In the genomic region with DNA sequence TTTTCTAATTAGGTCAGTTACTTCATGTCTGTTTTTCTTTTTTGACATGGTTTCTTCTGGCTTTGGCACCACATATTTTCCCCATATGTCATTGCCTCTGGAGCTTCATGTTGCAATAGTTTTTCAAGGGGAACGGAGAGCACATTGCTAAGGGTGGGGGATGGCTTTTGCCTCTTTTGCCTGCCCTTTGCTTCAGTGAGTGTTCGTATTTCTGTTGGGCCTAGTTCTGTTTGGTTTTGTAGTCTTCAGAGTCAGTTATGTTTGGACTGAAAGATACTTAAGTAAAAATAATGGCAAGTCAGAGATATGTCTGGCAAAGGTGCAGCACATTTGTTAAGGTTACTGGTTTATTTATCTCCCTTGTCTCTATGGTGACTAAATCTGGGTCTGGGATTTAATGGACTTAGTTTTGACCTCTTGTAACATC, we compare ENCODE assay signal across 12 cellular contexts. TPM values are rescaled to one million over a fixed set of nuclear protein-coding genes. Genes with fewer than 3 reads are reported as not detected.
DNase-seq lines count a peak whose midpoint lies in the region; FAIRE-seq and TF ChIP-seq lines count a peak whose summit lies in the region.
"Had no signal": no experiment of that assay in that cellular context is flagged by ENCODE, and none has a peak within 500 bp of the region (broad histone marks: within the 10 kb centered on the region; RNA-seq: fewer than 3 reads in every experiment).

No MANE protein-coding gene starts in this region.

- peak overlapping the region; percentile 99 for H3K27ac ChIP-seq in ACC112 (ENCODE audit: low read depth, low read length)

- H3K27me3 ChIP-seq in ACC112 (ENCODE audit: insufficient read depth, low read length) = no peaks in the 10 kb centered on the region
- no peaks in the 10 kb centered on the region for H3K27me3 ChIP-seq in BE2C

- no peak for TF ChIP-seq CTCF in BE2C (IDR thresholded peaks at IDR 0.05; ENCODE audit: low read depth, low read length)

- H3K36me3 ChIP-seq in ACC112 (ENCODE audit: insufficient read depth, low read length) (no peaks in the 10 kb centered on the region), BE2C (no peaks in the 10 kb centered on the region)

- no peak overlapping the region for H2AFZ ChIP-seq in ACC112 (ENCODE audit: low read length, unreplicated experiment)

- peak; percentile 89 for FAIRE-seq in RCC 7860 (lab: Jason Lieb, UNC)
- FAIRE-seq in frontal cortex (lab: Jason Lieb, UNC) = no peak

- H3K4me1 ChIP-seq in ACC112 (ENCODE audit: control insufficient read depth, insufficient read depth, low read length, unreplicated experiment) (peaks cover 43% of the 10 kb centered on the region), BE2C (no peaks in the 10 kb centered on the region)

- H3K4me3 ChIP-seq in ACC112 (ENCODE audit: low read depth, low read length) (peak overlapping the region; percentile 42; the same call in 1 of the 2 replicates), BE2C (ENCODE audit: low read depth, low read length) (no peak overlapping the region)

- peak; percentile 64 for DNase-seq in RCC 7860 (ENCODE audit: low spot score)
- DNase-seq in fibroblast of gingiva (ENCODE audit: low read depth) = peak; percentile 95
- DNase-seq in myocyte (ENCODE audit: low read depth) = peak; percentile 68
- no peak for DNase-seq in BE2C
- DNase-seq in frontal cortex (ENCODE audit: low spot score in 2 of 2) = no peak
- no peak for DNase-seq in posterior cingulate gyrus
- no peak for DNase-seq in NK-92 (lab: John Stamatoyannopoulos, UW; ENCODE audit: unreplicated experiment)
- DNase-seq: activated T-cell treated with anti-CD3 and anti-CD28 coated beads for 4 hours, C1 segment of cervical spinal cord, naive B cell, NCI-H2107 had no signal

- H3K79me2 ChIP-seq in ACC112 (ENCODE audit: control insufficient read depth, insufficient read depth, low read length, unreplicated experiment) = peaks cover 1% of the 10 kb centered on the region

- intact Hi-C loops in posterior cingulate gyrus (cut with DNase I) = no loop called here

- H3K9me3 ChIP-seq in BE2C = no peaks in the 10 kb centered on the region

RNA-seq across cellular contexts. Expression of gene FHL1, which starts 29.1 kb away (rescaled TPM):
- total RNA-seq in myocyte (501 and 805 TPM in 2 replicates), frontal cortex (90.1 TPM)
- 262 TPM for polyA plus RNA-seq in myocyte (2012)
- polyA plus RNA-seq in BE2C (2012; ENCODE audit: insufficient read depth, insufficient read length, low read depth) = 70.8 TPM

Comparison
In these comparisons a context has a peak if more than half of its experiments do, and no peak if none do; other contexts are left out.
1. DNase-seq: peak in RCC 7860 (single experiment), fibroblast of gingiva (single experiment) and myocyte (single experiment); none in BE2C (single experiment), frontal cortex (0 of 2), posterior cingulate gyrus (0 of 10) and NK-92 (single experiment).